Comparison of ENCODE assay signal across 16 cellular contexts in the genomic region with DNA sequence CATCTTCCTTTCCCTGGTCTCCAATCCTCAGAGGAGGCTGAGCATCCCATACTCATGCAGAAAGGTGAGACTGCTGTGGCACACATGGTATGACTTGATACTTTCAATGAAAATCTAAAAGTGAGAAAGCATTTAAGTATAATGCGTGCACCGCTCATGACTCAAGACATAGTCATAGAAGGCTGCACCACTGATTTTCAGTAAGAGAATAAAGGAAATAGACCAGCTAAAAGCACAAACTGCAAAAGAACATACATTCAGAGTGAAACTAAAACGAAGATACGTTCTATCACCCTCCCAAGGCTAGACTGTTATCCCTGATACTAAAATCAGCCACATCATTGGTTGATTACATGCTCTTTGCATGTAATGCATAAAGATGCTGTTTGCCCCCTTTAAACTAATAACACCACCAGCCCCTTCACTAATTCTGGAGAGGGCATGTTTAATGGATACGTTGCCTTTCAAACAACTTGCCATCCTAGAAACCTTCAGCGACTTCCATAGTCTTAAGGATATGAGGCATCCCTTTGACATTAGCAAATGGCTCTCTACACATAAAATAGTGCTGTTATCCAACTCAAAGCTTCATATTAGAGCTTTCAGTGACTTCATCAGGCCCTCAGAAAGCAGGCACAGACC. TPM values are rescaled to one million over a fixed set of nuclear protein-coding genes. Genes with fewer than 3 reads are reported as not detected.
DNase-seq lines count a peak whose midpoint lies in the region; ATAC-seq and TF ChIP-seq lines count a peak whose summit lies in the region.
"Had no signal": no experiment of that assay in that cellular context is flagged by ENCODE, and none has a peak within 500 bp of the region (broad histone marks: within the 10 kb centered on the region; RNA-seq: fewer than 3 reads in every experiment).

No MANE protein-coding gene starts in this region.

- no peak overlapping the region for H3K9ac ChIP-seq in mammary epithelial cell (ENCODE audit: insufficient read depth, low read length)

- no peaks in the 10 kb centered on the region for H3K27me3 ChIP-seq in mammary epithelial cell (ENCODE audit: insufficient read depth, low read length)

- peaks cover 27% of the 10 kb centered on the region for H3K4me1 ChIP-seq in mammary epithelial cell (ENCODE audit: insufficient read depth, low read length)

- no peak overlapping the region for H2AFZ ChIP-seq in mammary epithelial cell (ENCODE audit: low read depth, low read length)

- no peaks in the 10 kb centered on the region for H3K9me3 ChIP-seq in mammary epithelial cell (replicated peaks; ENCODE audit: insufficient read depth, low read length)
- H3K9me3 ChIP-seq: mucosa of descending colon had no signal

- 73% methylated on average over 6 of the region's 6 CpGs for WGBS in mammary epithelial cell (ENCODE audit: low coverage, missing lambda C conversion rate)

- in situ Hi-C loops in GM13977 (cut with MboI; ENCODE audit: low pct_unique_long_range_greater_than_20kb, low sequenced_read_pairs, unreplicated experiment) (no loop called here), mammary epithelial cell (cut with MboI; ENCODE audit: low sequenced_read_pairs in 2 of 2) (no loop called here)

- no peak overlapping the region for H3K27ac ChIP-seq in mammary epithelial cell (ENCODE audit: insufficient read depth, low read depth, low read length)
- H3K27ac ChIP-seq: C4-2B had no signal

- H3K4me3 Mint-ChIP-seq in neural crest cell, result peak overlapping the region; percentile 87
- H3K4me3 Mint-ChIP-seq: activated naive CD8-positive, alpha-beta T cell; dendritic cell treated with granulocyte-macrophage colony-stimulating factor and Interleukin-4, amounts not matched to agents 40 ng/mL and 50 ng/mL, for 4 days had no signal

- DNase-seq in GM13977 (ENCODE audit: low spot score), result peak; percentile 27
- DNase-seq in mammary epithelial cell, result peak; percentile 74
- no peak for DNase-seq in neural crest cell (ENCODE audit: low read depth, low spot score)
- DNase-seq in hepatic stellate cell (ENCODE audit: low spot score), result no peak
- DNase-seq in mesenteric fat pad (ENCODE audit: low spot score), result no peak
- DNase-seq: activated CD4-positive, alpha-beta T cell treated with anti-CD3 and anti-CD28 coated beads, Interleukin-2, amount 50 U/mL, for 4 hours; EL; Karpas-422; mucosa of descending colon; NCI-H1930 had no signal

- H3K36me3 Mint-ChIP-seq in neural crest cell (ENCODE audit: low read depth), result no peaks in the 10 kb centered on the region
- H3K36me3 Mint-ChIP-seq: activated naive CD8-positive, alpha-beta T cell had no signal

- H3K27ac Mint-ChIP-seq in neural crest cell (ENCODE audit: unreplicated experiment), result no peak overlapping the region
- H3K27ac Mint-ChIP-seq: activated naive CD8-positive, alpha-beta T cell; dendritic cell treated with granulocyte-macrophage colony-stimulating factor and Interleukin-4, amounts not matched to agents 40 ng/mL and 50 ng/mL, for 4 days had no signal

- dilution Hi-C loops in mammary epithelial cell (cut with HindIII; ENCODE audit: low sequenced_read_pairs), result no loop called here

- H3K36me3 ChIP-seq in mammary epithelial cell (ENCODE audit: insufficient read depth, low read length), result peaks cover 3% of the 10 kb centered on the region

- H3K4me2 ChIP-seq in mammary epithelial cell (ENCODE audit: insufficient read depth, low read depth, low read length), result peak overlapping the region; percentile 96

- peak overlapping the region in 2 of 3 experiments; percentile 85 to 92 for H3K4me3 ChIP-seq in mammary epithelial cell (replicated peaks in 1 of 3; ENCODE audit: insufficient read depth in 1 of 3, low read depth in 2 of 3, low read length in 3 of 3)
- H3K4me3 ChIP-seq: mucosa of descending colon had no signal

- H3K9me3 Mint-ChIP-seq in neural crest cell, result no peaks in the 10 kb centered on the region
- H3K9me3 Mint-ChIP-seq: dendritic cell treated with granulocyte-macrophage colony-stimulating factor and Interleukin-4, amounts not matched to agents 40 ng/mL and 50 ng/mL, for 4 days had no signal

- BruUV-seq in mammary epithelial cell (replicated peaks; lab: Mats Ljungman, UMichigan), result no TSS peak

- intact Hi-C loops in mammary epithelial cell (cut with micrococcal nuclease), result loop anchor here (5.0 kb wide), 3 partner anchors 55 to 265 kb away; no protein-coding TSS in a partner anchor

- H3K4me1 Mint-ChIP-seq in neural crest cell, result peaks cover 21% of the 10 kb centered on the region

- TF ChIP-seq CTCF in GM13977 (IDR thresholded peaks at IDR 0.05; ENCODE audit: extremely low read depth, insufficient read depth, missing control alignments) (no peak), mammary epithelial cell (conservative IDR thresholded peaks at IDR 0.05 in 1 of 2, IDR thresholded peaks at IDR 0.05 in 1 of 2; ENCODE audit: extremely low read depth in 1 of 2, insufficient read depth in 1 of 2, low read depth in 1 of 2, low read length in 2 of 2) (no peak), neural crest cell (conservative IDR thresholded peaks at IDR 0.05) (no peak)

- CTCF ChIA-PET in mammary epithelial cell (lab: Charles Lee; ENCODE audit: low non-redundant PET), result no interaction called here

- H4K20me1 ChIP-seq in mammary epithelial cell (ENCODE audit: insufficient read depth, low read length), result no peaks in the 10 kb centered on the region

- peaks cover 65% of the 10 kb centered on the region for H3K79me2 ChIP-seq in mammary epithelial cell (ENCODE audit: insufficient read depth, low read length)

- peak; percentile 56 for ATAC-seq in HG03378 (IDR thresholded peaks at IDR 0.05; ENCODE audit: unreplicated experiment)
- ATAC-seq in GM18502 (IDR thresholded peaks at IDR 0.05; ENCODE audit: poor library complexity, unreplicated experiment), result no peak
- no peak for ATAC-seq in GM18498 (IDR thresholded peaks at IDR 0.05; ENCODE audit: unreplicated experiment)
- ATAC-seq: mucosa of descending colon had no signal

- H3K27me3 Mint-ChIP-seq in neural crest cell (ENCODE audit: low read depth), result peaks cover 69% of the 10 kb centered on the region

RNA-seq across cellular contexts. Expression of gene PLD5, which starts 2.1 kb away (rescaled TPM):
- 10 to 100 TPM in 1 of 2 donors, 1 to 10 TPM in 1; 6.5 to 25.1 TPM for total RNA-seq in mammary epithelial cell
- polyA plus RNA-seq in mammary epithelial cell, result 7.4 TPM
- 11.5 TPM for polyA minus RNA-seq in mammary epithelial cell
- total RNA-seq in neural crest cell, result 0.84 and 1.1 TPM in 2 replicates
- total RNA-seq in mesenteric fat pad, result 0.26 TPM

Comparison
In these comparisons a context has a peak if more than half of its experiments do, and no peak if none do; other contexts are left out.
1. DNase-seq: peak in GM13977 (single experiment) and mammary epithelial cell (single experiment); none in neural crest cell (single experiment), hepatic stellate cell (single experiment) and mesenteric fat pad (single experiment).